ENCODE assay signal across 12 cellular contexts in the genomic region with DNA sequence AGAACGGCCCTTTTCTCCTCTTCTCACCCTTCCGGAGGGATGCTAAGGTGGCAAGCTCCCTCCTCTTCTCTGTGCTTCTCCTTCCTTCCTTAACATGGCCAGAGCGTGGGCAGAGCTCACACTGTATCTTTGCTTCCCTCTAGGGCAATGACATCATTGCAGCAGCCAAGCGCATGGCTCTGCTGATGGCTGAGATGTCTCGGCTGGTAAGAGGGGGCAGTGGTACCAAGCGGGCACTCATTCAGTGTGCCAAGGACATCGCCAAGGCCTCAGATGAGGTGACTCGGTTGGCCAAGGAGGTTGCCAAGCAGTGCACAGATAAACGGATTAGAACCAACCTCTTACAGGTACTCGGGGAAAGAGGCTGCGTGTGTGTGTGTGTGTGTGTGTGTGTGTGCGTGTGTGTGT. TPM values are rescaled to one million over a fixed set of nuclear protein-coding genes. Genes with fewer than 3 reads are reported as not detected.
DNase-seq lines count a peak whose midpoint lies in the region; ATAC-seq and TF ChIP-seq lines count a peak whose summit lies in the region.
"Had no signal": no experiment of that assay in that cellular context is flagged by ENCODE, and none has a peak within 500 bp of the region (broad histone marks: within the 10 kb centered on the region; RNA-seq: fewer than 3 reads in every experiment).

No MANE protein-coding gene starts in this region.

- intact Hi-C loops in CD4-positive, alpha-beta T cell (cut with DNase I, micrococcal nuclease): no loop called here
- intact Hi-C loops in head of caudate nucleus (cut with DNase I) (no loop called here), posterior cingulate gyrus (cut with DNase I) (no loop called here)

- peaks cover 99% of the 10 kb centered on the region for H3K36me3 Mint-ChIP-seq in CD4-positive, alpha-beta T cell (ENCODE audit: low read depth)
- H3K36me3 Mint-ChIP-seq in activated naive CD8-positive, alpha-beta T cell treated with anti-CD3 and anti-CD28 coated beads, Interleukin-2, amount 50 U/mL, for 24 hours (ENCODE audit: low read depth): peaks cover 62% of the 10 kb centered on the region

- H3K9me3 Mint-ChIP-seq in CD4-positive, alpha-beta T cell: no peaks in the 10 kb centered on the region
- no peaks in the 10 kb centered on the region for H3K9me3 Mint-ChIP-seq in activated naive CD8-positive, alpha-beta T cell treated with anti-CD3 and anti-CD28 coated beads, Interleukin-2, amount 50 U/mL, for 24 hours
- H3K9me3 Mint-ChIP-seq: activated CD8-positive, alpha-beta T cell treated with anti-CD3 and anti-CD28 coated beads for 36 hours; activated naive CD8-positive, alpha-beta T cell treated with anti-CD3 and anti-CD28 coated beads, Interleukin-2, amount 10 ng/mL, durations not matched to agents 7 days and 5 days had no signal

- no peak overlapping the region for H3K4me3 Mint-ChIP-seq in CD4-positive, alpha-beta T cell
- no peak overlapping the region for H3K4me3 Mint-ChIP-seq in activated naive CD8-positive, alpha-beta T cell treated with anti-CD3 and anti-CD28 coated beads, Interleukin-2, amount 50 U/mL, for 24 hours
- H3K4me3 Mint-ChIP-seq: activated CD8-positive, alpha-beta T cell treated with anti-CD3 and anti-CD28 coated beads for 36 hours; activated naive CD8-positive, alpha-beta T cell treated with anti-CD3 and anti-CD28 coated beads, Interleukin-2, amount 10 ng/mL, durations not matched to agents 7 days and 5 days had no signal

- H3K9me3 ChIP-seq in CD4-positive, alpha-beta T cell (ENCODE audit: control insufficient read depth, low read length): no peaks in the 10 kb centered on the region

- no peak for DNase-seq in CD4-positive, alpha-beta T cell
- no peak for DNase-seq in activated naive CD8-positive, alpha-beta T cell treated with anti-CD3 and anti-CD28 coated beads, Interleukin-2, amount 50 U/mL, for 24 hours
- DNase-seq in head of caudate nucleus (peak in 40 of 42 donors; percentile 6 to 84 (median 52)), posterior cingulate gyrus (peak in 8 of 10 donors; percentile 34 to 89 (median 56)), NCI-H345 (lab: John Stamatoyannopoulos, UW) (no peak)
- no peak for DNase-seq in stimulated activated CD4-positive, alpha-beta T cell treated with anti-CD3 and anti-CD28 coated beads, Interleukin-15, amount 100 ng/mL, for 24 hours
- DNase-seq: activated CD8-positive, alpha-beta T cell treated with anti-CD3 and anti-CD28 coated beads for 36 hours; activated naive CD8-positive, alpha-beta T cell treated with anti-CD3 and anti-CD28 coated beads, Interleukin-2, amount 10 ng/mL, durations not matched to agents 7 days and 5 days; OCI-M1; T-helper 2 cell had no signal

- no peaks in the 10 kb centered on the region for H3K27me3 Mint-ChIP-seq in CD4-positive, alpha-beta T cell
- no peaks in the 10 kb centered on the region for H3K27me3 Mint-ChIP-seq in activated naive CD8-positive, alpha-beta T cell treated with anti-CD3 and anti-CD28 coated beads, Interleukin-2, amount 50 U/mL, for 24 hours
- H3K27me3 Mint-ChIP-seq: activated CD8-positive, alpha-beta T cell treated with anti-CD3 and anti-CD28 coated beads for 36 hours; activated naive CD8-positive, alpha-beta T cell treated with anti-CD3 and anti-CD28 coated beads, Interleukin-2, amount 10 ng/mL, durations not matched to agents 7 days and 5 days had no signal

- H3K4me1 Mint-ChIP-seq in CD4-positive, alpha-beta T cell (ENCODE audit: low read depth): peaks cover 6% of the 10 kb centered on the region
- peaks cover 16% of the 10 kb centered on the region for H3K4me1 Mint-ChIP-seq in activated naive CD8-positive, alpha-beta T cell treated with anti-CD3 and anti-CD28 coated beads, Interleukin-2, amount 50 U/mL, for 24 hours

- TF ChIP-seq CTCF in CD4-positive, alpha-beta T cell (IDR thresholded peaks at IDR 0.05): no peak

- no peaks in the 10 kb centered on the region for H3K27me3 ChIP-seq in CD4-positive, alpha-beta T cell (ENCODE audit: control insufficient read depth, insufficient read depth, low read length)

- no peak overlapping the region for H3K27ac ChIP-seq in CD4-positive, alpha-beta T cell (ENCODE audit: low read depth, low read length)

- no peak for ATAC-seq in CD4-positive, alpha-beta T cell (ENCODE audit: poor library complexity)
- ATAC-seq in activated naive CD8-positive, alpha-beta T cell treated with anti-CD3 and anti-CD28 coated beads, Interleukin-2, amount 50 U/mL, for 24 hours: no peak
- ATAC-seq in GM21737 (IDR thresholded peaks at IDR 0.05; ENCODE audit: unreplicated experiment) (no peak), HG03342 (IDR thresholded peaks at IDR 0.05; ENCODE audit: unreplicated experiment) (no peak)
- ATAC-seq: activated CD8-positive, alpha-beta T cell treated with anti-CD3 and anti-CD28 coated beads for 36 hours had no signal

- H3K27ac Mint-ChIP-seq in CD4-positive, alpha-beta T cell: peak overlapping the region; percentile 2
- H3K27ac Mint-ChIP-seq in activated naive CD8-positive, alpha-beta T cell treated with anti-CD3 and anti-CD28 coated beads, Interleukin-2, amount 50 U/mL, for 24 hours: peak overlapping the region; percentile 37
- H3K27ac Mint-ChIP-seq: activated CD8-positive, alpha-beta T cell treated with anti-CD3 and anti-CD28 coated beads for 36 hours; activated naive CD8-positive, alpha-beta T cell treated with anti-CD3 and anti-CD28 coated beads, Interleukin-2, amount 10 ng/mL, durations not matched to agents 7 days and 5 days had no signal

- CTCF ChIA-PET in CD4-positive, alpha-beta T cell (lab: Charles Lee): no interaction called here

- POLR2A ChIA-PET in CD4-positive, alpha-beta T cell (lab: Charles Lee): no interaction called here

RNA-seq across cellular contexts. Expression of a gene that starts 36.6 kb away (rescaled TPM):
- 10 to 100 TPM; 14.8 to 17.6 TPM for total RNA-seq in CD4-positive, alpha-beta T cell

RNA-seq across cellular contexts. Expression of a gene that starts 37.0 kb away (rescaled TPM):
- total RNA-seq in CD4-positive, alpha-beta T cell: 10 to 100 TPM; 15.3 to 17.6 TPM

Comparison
In these comparisons a context has a peak if more than half of its experiments do, and no peak if none do; other contexts are left out.
1. DNase-seq: peak in head of caudate nucleus (40 of 42) and posterior cingulate gyrus (8 of 10); none in CD4-positive, alpha-beta T cell (0 of 10), activated naive CD8-positive, alpha-beta T cell treated with anti-CD3 and anti-CD28 coated beads, Interleukin-2, amount 50 U/mL, for 24 hours (single experiment), stimulated activated CD4-positive, alpha-beta T cell treated with anti-CD3 and anti-CD28 coated beads, Interleukin-15, amount 100 ng/mL, for 24 hours (single experiment) and NCI-H345 (single experiment).